In the genomic region with DNA sequence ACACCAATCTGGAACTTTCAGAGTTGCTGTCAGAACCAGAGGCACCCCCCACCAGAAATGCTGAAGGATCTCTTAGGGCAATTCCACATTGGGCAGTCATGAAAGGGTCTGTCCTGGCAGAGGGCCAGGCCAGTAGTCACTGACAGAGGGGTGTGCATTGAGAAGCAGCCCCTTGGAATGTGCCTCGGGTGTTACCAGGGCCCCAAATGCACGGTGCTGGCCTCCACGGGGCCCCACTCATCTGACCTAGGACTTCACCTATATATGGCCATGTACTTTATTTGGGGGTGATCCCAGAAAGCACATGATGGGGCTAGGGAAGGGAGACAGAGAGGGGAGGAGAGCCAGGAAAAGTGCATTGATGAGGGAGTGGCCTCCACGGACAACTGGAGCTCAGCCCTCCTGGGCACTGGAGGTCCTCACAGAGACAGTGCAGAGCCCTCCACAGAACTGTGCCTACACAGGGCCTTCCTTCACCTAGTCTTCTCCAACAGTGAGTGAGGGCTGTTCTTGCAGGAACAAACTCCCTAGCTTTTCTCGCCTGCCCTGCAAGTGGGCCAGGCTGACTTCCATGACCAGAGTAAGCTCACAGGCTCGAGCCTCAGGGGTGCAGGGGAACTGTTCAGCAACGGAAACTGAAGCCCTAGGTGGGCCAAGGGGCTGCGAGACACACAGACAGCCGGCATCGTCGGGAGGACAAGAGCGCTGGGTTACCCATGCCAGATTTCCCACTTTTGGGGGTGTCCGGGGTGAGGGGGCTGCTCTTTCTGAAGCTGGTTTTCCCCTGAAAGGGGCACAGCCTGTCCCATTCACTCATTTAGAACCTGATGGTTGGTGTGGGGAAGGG, we compare ENCODE assay signal across 24 cellular contexts.
A peak's percentile ranks its signal among the peaks of the same experiment; 100 is the strongest.
DNase-seq lines count a peak whose midpoint lies in the region; ATAC-seq, FAIRE-seq and TF ChIP-seq lines count a peak whose summit lies in the region.
"Had no signal": no experiment of that assay in that cellular context is flagged by ENCODE, and none has a peak within 500 bp of the region (broad histone marks: within the 10 kb centered on the region; RNA-seq: fewer than 3 reads in every experiment).

No MANE protein-coding gene starts in this region.

- no peak for TF ChIP-seq RAD21 in H1 (IDR thresholded peaks at IDR 0.05 in 1 of 2, conservative IDR thresholded peaks at IDR 0.05 in 1 of 2; ENCODE audit: low read depth in 2 of 2, low read length in 2 of 2)

- DNase-seq in activated effector memory CD4-positive, alpha-beta T cell treated with anti-CD3 and anti-CD28 coated beads, Interleukin-2, amount 50 U/mL, for 16 hours, result peak; percentile 48
- DNase-seq in activated effector memory CD4-positive, alpha-beta T cell treated with Interleukin-2 at 50 U/mL for 16 hours, result no peak
- DNase-seq in H1 (ENCODE audit: low read depth in 1 of 2, low spot score in 2 of 2) (no peak), neuronal stem cell (ENCODE audit: low spot score) (no peak), upper lobe of right lung (peak; percentile 50), NCI-H1105 (lab: John Stamatoyannopoulos, UW) (no peak)
- DNase-seq: 8988T; ACHN; BE2C; CD4-positive, CD25-positive, alpha-beta regulatory T cell; GM23248; H9; IMR-90; KG1; MG63; NCI-H2029; NCI-H446; NCI-H524 treated with DMSO at 0.1 percent for 48 hours; Right ventricle myocardium superior; RPMI8226 had no signal

- no peak overlapping the region for H2BK20ac ChIP-seq in H1 (ENCODE audit: low read length)

- H4K8ac ChIP-seq in H1 (ENCODE audit: extremely low read depth, insufficient read depth, low read length) (peak overlapping the region; percentile 14; the same call in 1 of the 2 replicates), neuronal stem cell (ENCODE audit: low read depth, low read length) (no peak overlapping the region)

- no peak for FAIRE-seq in H1 (lab: Jason Lieb, UNC)
- FAIRE-seq: D721Med had no signal

- no peaks in the 10 kb centered on the region for H3K23me2 ChIP-seq in H1 (ENCODE audit: low read depth, low read length)

- no peak overlapping the region for H3K56ac ChIP-seq in H1 (replicated peaks; ENCODE audit: insufficient read length, low read depth, low read length)

- H3K79me1 ChIP-seq in H1 (ENCODE audit: low read depth, low read length) (no peaks in the 10 kb centered on the region), neuronal stem cell (ENCODE audit: low read depth, low read length) (no peaks in the 10 kb centered on the region)

- no peak overlapping the region for H4K5ac ChIP-seq in H1 (ENCODE audit: insufficient read length, low read depth, low read length)

- H3K14ac ChIP-seq in H1 (ENCODE audit: insufficient read length), result no peak overlapping the region
- no peak overlapping the region for H3K14ac ChIP-seq in neuronal stem cell (ENCODE audit: low read length)

- no peak overlapping the region for H3K9ac ChIP-seq in H1 (replicated peaks in 1 of 4; ENCODE audit: extremely low read depth in 1 of 4, low read depth in 3 of 4, low read length in 3 of 4)
- no peak overlapping the region for H3K9ac ChIP-seq in neuronal stem cell (ENCODE audit: low read depth, low read length, poor library complexity)
- H3K9ac ChIP-seq: GM23248 had no signal

- H2AFZ ChIP-seq in H1 (ENCODE audit: low read length) (no peak overlapping the region), neuronal stem cell (ENCODE audit: low read length) (no peak overlapping the region)
- H2AFZ ChIP-seq: GM23248 had no signal

- H3K4ac ChIP-seq in H1 (replicated peaks; ENCODE audit: insufficient read length, low read depth, low read length), result no peak overlapping the region
- H3K4ac ChIP-seq in neuronal stem cell (ENCODE audit: low read length), result no peak overlapping the region

- H3K27ac ChIP-seq in H1 (ENCODE audit: low read depth, low read length) (no peak overlapping the region), neuronal stem cell (replicated peaks; ENCODE audit: low read length) (no peak overlapping the region), upper lobe of right lung (no peak overlapping the region)
- H3K27ac ChIP-seq: GM23248, SJSA1 had no signal

- intact Hi-C loops in upper lobe of right lung (cut with DNase I), result no loop called here

- no peak for TF ChIP-seq EP300 in H1 (IDR thresholded peaks at IDR 0.05; ENCODE audit: borderline replicate concordance in 1 of 2, low read depth in 2 of 2, low read length in 2 of 2)

- CTCF ChIA-PET in H1 (lab: Charles Lee; ENCODE audit: partially characterized antibody), result interaction anchor here (1.1 kb wide), 1 partner anchor 120 kb away, joined by 4 read pairs; no protein-coding TSS in a partner anchor

- H2AK5ac ChIP-seq in H1 (ENCODE audit: low read depth, low read length) (no peak overlapping the region), neuronal stem cell (ENCODE audit: low read depth, low read length) (no peak overlapping the region)

- H3K9me3 ChIP-seq in H1 (ENCODE audit: insufficient read depth in 2 of 2, low read depth in 1 of 2, low read length in 1 of 2) (peaks cover 7 to 12% of the 10 kb centered on the region in 2 experiments; a peak in 3 of 4 replicates), neuronal stem cell (replicated peaks in 1 of 2; ENCODE audit: control insufficient read depth in 2 of 2, insufficient read depth in 1 of 2, low read depth in 1 of 2, low read length in 2 of 2) (peaks cover 0 to 5% of the 10 kb centered on the region in 2 donors), upper lobe of right lung (no peaks in the 10 kb centered on the region)
- H3K9me3 ChIP-seq: BE2C, MG63, SJSA1 had no signal

- H3K18ac ChIP-seq in H1 (ENCODE audit: extremely low read depth, low read length) (no peak overlapping the region), neuronal stem cell (ENCODE audit: low read length) (no peak overlapping the region)

- H3K4me3 ChIP-seq in H1 (ENCODE audit: extremely low read depth in 1 of 4, insufficient read depth in 2 of 4, low read depth in 3 of 4, low read length in 4 of 4) (no peak overlapping the region), neuronal stem cell (ENCODE audit: low read length in 2 of 2) (no peak overlapping the region), upper lobe of right lung (no peak overlapping the region)
- H3K4me3 ChIP-seq: GM23248, MG63, SJSA1 had no signal

- H2BK12ac ChIP-seq in H1 (ENCODE audit: low read depth, low read length) (no peak overlapping the region), neuronal stem cell (ENCODE audit: low read length) (no peak overlapping the region)

- no peaks in the 10 kb centered on the region; a peak in 1 of 7 replicates for H3K27me3 ChIP-seq in H1 (replicated peaks in 1 of 4; ENCODE audit: control insufficient read depth in 3 of 4, extremely low read depth in 1 of 4, insufficient read depth in 3 of 4, low read length in 3 of 4)
- no peaks in the 10 kb centered on the region for H3K27me3 ChIP-seq in neuronal stem cell (ENCODE audit: control insufficient read depth in 3 of 3, insufficient read depth in 3 of 3, low read depth in 1 of 3, low read length in 3 of 3)
- no peaks in the 10 kb centered on the region for H3K27me3 ChIP-seq in upper lobe of right lung
- H3K27me3 ChIP-seq: BE2C, MG63, SJSA1 had no signal

- ATAC-seq in upper lobe of right lung (no peak), HG03159 (IDR thresholded peaks at IDR 0.05; ENCODE audit: unreplicated experiment) (no peak), HG02981 (IDR thresholded peaks at IDR 0.05; ENCODE audit: unreplicated experiment) (no peak)

- H3K79me2 ChIP-seq in H1 (ENCODE audit: control insufficient read depth in 1 of 2, insufficient read depth in 2 of 2, low read length in 2 of 2), result no peaks in the 10 kb centered on the region

- POLR2A ChIA-PET in H1 (lab: Charles Lee; ENCODE audit: partially characterized antibody), result no interaction called here

- H3K23ac ChIP-seq in H1 (ENCODE audit: insufficient read length), result no peak overlapping the region
- no peak overlapping the region for H3K23ac ChIP-seq in neuronal stem cell (ENCODE audit: low read depth, low read length, poor library complexity)

- TF ChIP-seq CTCF in H1 (IDR thresholded peaks at IDR 0.05; ENCODE audit: control extremely low read depth in 1 of 3, insufficient read depth in 1 of 3, low read depth in 1 of 3, low read length in 3 of 3) (no peak), upper lobe of right lung (IDR thresholded peaks at IDR 0.05) (no peak)

- H2BK5ac ChIP-seq in H1 (ENCODE audit: low read depth, low read length) (no peak overlapping the region), neuronal stem cell (ENCODE audit: low read length) (no peak overlapping the region)

- H3K4me1 ChIP-seq in H1 (replicated peaks in 1 of 4; ENCODE audit: control insufficient read depth in 3 of 4, insufficient read depth in 4 of 4, low read length in 3 of 4) (no peaks in the 10 kb centered on the region; a peak in 1 of 7 replicates), neuronal stem cell (ENCODE audit: control insufficient read depth in 2 of 2, insufficient read depth in 1 of 2, low read depth in 1 of 2, low read length in 2 of 2) (peaks cover 0 to 12% of the 10 kb centered on the region in 2 donors), upper lobe of right lung (no peaks in the 10 kb centered on the region)
- H3K4me1 ChIP-seq: BE2C had no signal

- H3K36me3 ChIP-seq in H1 (ENCODE audit: control insufficient read depth in 2 of 4, insufficient read depth in 4 of 4, low read length in 3 of 4) (no peaks in the 10 kb centered on the region), neuronal stem cell (replicated peaks in 1 of 2; ENCODE audit: control insufficient read depth in 2 of 2, insufficient read depth in 2 of 2, low read length in 2 of 2) (no peaks in the 10 kb centered on the region), upper lobe of right lung (no peaks in the 10 kb centered on the region)
- H3K36me3 ChIP-seq: BE2C, MG63, SJSA1 had no signal

- H2BK120ac ChIP-seq in H1 (replicated peaks; ENCODE audit: low read depth, low read length) (no peak overlapping the region), neuronal stem cell (ENCODE audit: low read depth, low read length) (peak overlapping the region; percentile 24)

- no peaks in the 10 kb centered on the region for H4K20me1 ChIP-seq in H1 (replicated peaks in 1 of 2; ENCODE audit: control insufficient read depth in 1 of 2, insufficient read depth in 2 of 2, low read length in 2 of 2)

- H3K4me2 ChIP-seq in H1 (ENCODE audit: insufficient read depth in 1 of 2, low read depth in 2 of 2, low read length in 2 of 2) (no peak overlapping the region), neuronal stem cell (ENCODE audit: insufficient read depth, low read length, poor library complexity, severe bottlenecking) (no peak overlapping the region)

- TF ChIP-seq POLR2A in H1 (IDR thresholded peaks at IDR 0.05; ENCODE audit: control extremely low read depth in 1 of 2, low read depth in 2 of 2, low read length in 2 of 2), result no peak

- H4K91ac ChIP-seq in H1 (replicated peaks; ENCODE audit: insufficient read length, low read length) (no peak overlapping the region), neuronal stem cell (ENCODE audit: low read depth, low read length, poor library complexity) (no peak overlapping the region)

- 83% methylated on average over 13 of the region's 13 CpGs; no CpG with 5 or more reads in 1 of the 2 experiments for WGBS in H1 (ENCODE audit: extremely low coverage in 1 of 2, insufficient coverage in 1 of 2, insufficient read length in 1 of 2, insufficient replicate concordance in 2 of 2, low coverage in 1 of 2, low lambda C conversion rate in 2 of 2, missing lambda C conversion rate in 1 of 2), 2 experiments
- WGBS in neuronal stem cell (ENCODE audit: extremely low coverage in 2 of 2, insufficient read length in 2 of 2, insufficient replicate concordance in 1 of 2), 2 donors, result no CpG with 5 or more reads among the region's 13 CpGs

- H2BK15ac ChIP-seq in H1 (ENCODE audit: low read length) (no peak overlapping the region), neuronal stem cell (ENCODE audit: low read length) (no peak overlapping the region)

Comparison
In these comparisons a context has a peak if more than half of its experiments do, and no peak if none do; other contexts are left out.
1. DNase-seq: peak in activated effector memory CD4-positive, alpha-beta T cell treated with anti-CD3 and anti-CD28 coated beads, Interleukin-2, amount 50 U/mL, for 16 hours (single experiment) and upper lobe of right lung (single experiment); none in activated effector memory CD4-positive, alpha-beta T cell treated with Interleukin-2 at 50 U/mL for 16 hours (single experiment), H1 (0 of 2), neuronal stem cell (single experiment) and NCI-H1105 (single experiment).